In genomic region chr10:115173915-115174443, GRCh38 we compare ENCODE assay signal across 30 cellular contexts.
"Had no signal": no experiment of that assay in that cellular context is flagged by ENCODE, and none has a peak within 500 bp of the region (broad histone marks: within the 10 kb centered on the region; RNA-seq: fewer than 3 reads in every experiment).

No MANE protein-coding gene starts in this region.

- H3K9ac ChIP-seq: SK-N-SH had no signal

- H3K4me3 ChIP-seq: adrenal gland, body of pancreas, breast epithelium, SJSA1 had no signal

- H3K4me2 ChIP-seq: SK-N-SH had no signal

- H3K9me3 Mint-ChIP-seq: activated B cell treated with CpG ODN at 0.5 μM for 24 hours; activated CD4-positive, alpha-beta memory T cell treated with anti-CD3 and anti-CD28 coated beads for 36 hours; activated naive CD4-positive, alpha-beta T cell treated with anti-CD3 and anti-CD28 coated beads for 36 hours; activated naive CD4-positive, alpha-beta T cell treated with anti-CD3 and anti-CD28 coated beads, Interleukin-2, amount 50 U/mL, for 72 hours; activated T-cell treated with anti-CD3 and anti-CD28 coated beads, Interleukin-2, amount 50 U/mL, for 4 hours; activated T-helper 1 cell treated with anti-CD3 and anti-CD28 coated beads, Interleukin-12 subunit alpha, Interleukin-12 subunit beta, Interleukin-2, Interleukin-4 antibody, amounts not matched to agents 30 ng/mL and 10 ng/mL and 1 ng/mL, durations not matched to agents 14 hours and 24 hours and 36 hours; T-helper 1 cell treated with Interleukin-12 subunit alpha and Interleukin-12 subunit beta and Interleukin-4 antibody, amounts not matched to agents 30 μg/mL and 1 μg/mL, for 36 hours; T-helper 2 cell treated with Interferon-gamma antibody and Interleukin-4, amounts not matched to agents 5 μg/mL and 100 μg/mL, for 36 hours had no signal

- H3K27me3 Mint-ChIP-seq: activated B cell treated with CpG ODN at 0.5 μM for 24 hours; activated CD4-positive, alpha-beta memory T cell treated with anti-CD3 and anti-CD28 coated beads for 36 hours had no signal

- H3K4me3 Mint-ChIP-seq: activated B cell treated with CpG ODN at 0.5 μM for 24 hours; activated CD4-positive, alpha-beta memory T cell treated with anti-CD3 and anti-CD28 coated beads for 36 hours; activated naive CD4-positive, alpha-beta T cell treated with anti-CD3 and anti-CD28 coated beads for 36 hours; activated T-cell treated with anti-CD3 and anti-CD28 coated beads, Interleukin-2, amount 50 U/mL, for 4 hours; activated T-helper 1 cell treated with anti-CD3 and anti-CD28 coated beads, Interleukin-12 subunit alpha, Interleukin-12 subunit beta, Interleukin-2, Interleukin-4 antibody, amounts not matched to agents 30 ng/mL and 10 ng/mL and 1 ng/mL, durations not matched to agents 14 hours and 24 hours and 36 hours; T-helper 1 cell treated with Interleukin-12 subunit alpha and Interleukin-12 subunit beta and Interleukin-4 antibody, amounts not matched to agents 30 μg/mL and 1 μg/mL, for 36 hours; T-helper 2 cell treated with Interferon-gamma antibody and Interleukin-4, amounts not matched to agents 5 μg/mL and 100 μg/mL, for 36 hours had no signal

- H3K4me1 Mint-ChIP-seq: activated B cell treated with CpG ODN at 0.5 μM for 24 hours had no signal

- H3K9me2 ChIP-seq: SK-N-SH had no signal

- H3K36me3 Mint-ChIP-seq: activated CD4-positive, alpha-beta memory T cell treated with anti-CD3 and anti-CD28 coated beads for 36 hours; activated naive CD4-positive, alpha-beta T cell treated with anti-CD3 and anti-CD28 coated beads, Interleukin-2, amount 50 U/mL, for 72 hours had no signal

- H3K9me3 ChIP-seq: adrenal gland, body of pancreas, breast epithelium, SJSA1, SK-N-SH had no signal

- H3K27ac ChIP-seq: adrenal gland, body of pancreas, breast epithelium, SJSA1 had no signal

- DNase-seq: activated B cell treated with CpG ODN at 0.5 μM for 24 hours; activated CD4-positive, alpha-beta memory T cell treated with anti-CD3 and anti-CD28 coated beads for 36 hours; activated CD4-positive, alpha-beta T cell treated with anti-CD3 and anti-CD28 coated beads for 4 hours; activated CD4-positive, alpha-beta T cell treated with anti-CD3 and anti-CD28 coated beads, Interleukin-2, amount 50 U/mL, for 1 hour; activated CD4-positive, CD25-positive, alpha-beta regulatory T cell treated with anti-CD3 and anti-CD28 coated beads, Interleukin-2, amount 50 U/mL, for 72 hours; activated CD8-positive, alpha-beta memory T cell treated with anti-CD3 and anti-CD28 coated beads, Interleukin-2, amount 50 U/mL, for 4 hours; activated gamma-delta T cell treated with Interleukin-2 at 50 U/mL for 16 hours; activated naive CD4-positive, alpha-beta T cell treated with anti-CD3 and anti-CD28 coated beads for 36 hours; activated T-cell treated with anti-CD3 and anti-CD28 coated beads for 4 hours; activated T-cell treated with anti-CD3 and anti-CD28 coated beads, Interleukin-2, amount 50 U/mL, for 4 hours; adrenal gland; body of pancreas; NCI-H1048; NCI-H1436 treated with DMSO at 0.1 percent for 48 hours; NCI-H187; NCI-H2029 treated with DMSO at 0.1 percent for 48 hours; NCI-H2107; NCI-H2171; NCI-H510A; NCI-H526; NCI-H748 treated with DMSO at 0.1 percent for 48 hours; SHP77 treated with DMSO at 0.1 percent for 48 hours; SK-N-SH had no signal

- H3K4me1 ChIP-seq: body of pancreas, breast epithelium, SJSA1 had no signal

- ATAC-seq: activated naive CD4-positive, alpha-beta T cell treated with anti-CD3 and anti-CD28 coated beads, Interleukin-2, amount 50 U/mL, for 72 hours; activated T-cell treated with anti-CD3 and anti-CD28 coated beads, Interleukin-2, amount 50 U/mL, for 4 hours; body of pancreas; Panc1 had no signal

- H3K27ac Mint-ChIP-seq: activated B cell treated with CpG ODN at 0.5 μM for 24 hours; activated CD4-positive, alpha-beta memory T cell treated with anti-CD3 and anti-CD28 coated beads for 36 hours; activated naive CD4-positive, alpha-beta T cell treated with anti-CD3 and anti-CD28 coated beads for 36 hours; activated naive CD4-positive, alpha-beta T cell treated with anti-CD3 and anti-CD28 coated beads, Interleukin-2, amount 50 U/mL, for 72 hours; activated T-helper 1 cell treated with anti-CD3 and anti-CD28 coated beads, Interleukin-12 subunit alpha, Interleukin-12 subunit beta, Interleukin-2, Interleukin-4 antibody, amounts not matched to agents 30 ng/mL and 10 ng/mL and 1 ng/mL, durations not matched to agents 14 hours and 24 hours and 36 hours; T-helper 1 cell treated with Interleukin-12 subunit alpha and Interleukin-12 subunit beta and Interleukin-4 antibody, amounts not matched to agents 30 μg/mL and 1 μg/mL, for 36 hours; T-helper 2 cell treated with Interferon-gamma antibody and Interleukin-4, amounts not matched to agents 5 μg/mL and 100 μg/mL, for 36 hours had no signal

- H3K27me3 ChIP-seq: adrenal gland, body of pancreas, breast epithelium, SJSA1 had no signal

- H3K36me3 ChIP-seq: adrenal gland, breast epithelium, SJSA1 had no signal
